In the genomic region with DNA sequence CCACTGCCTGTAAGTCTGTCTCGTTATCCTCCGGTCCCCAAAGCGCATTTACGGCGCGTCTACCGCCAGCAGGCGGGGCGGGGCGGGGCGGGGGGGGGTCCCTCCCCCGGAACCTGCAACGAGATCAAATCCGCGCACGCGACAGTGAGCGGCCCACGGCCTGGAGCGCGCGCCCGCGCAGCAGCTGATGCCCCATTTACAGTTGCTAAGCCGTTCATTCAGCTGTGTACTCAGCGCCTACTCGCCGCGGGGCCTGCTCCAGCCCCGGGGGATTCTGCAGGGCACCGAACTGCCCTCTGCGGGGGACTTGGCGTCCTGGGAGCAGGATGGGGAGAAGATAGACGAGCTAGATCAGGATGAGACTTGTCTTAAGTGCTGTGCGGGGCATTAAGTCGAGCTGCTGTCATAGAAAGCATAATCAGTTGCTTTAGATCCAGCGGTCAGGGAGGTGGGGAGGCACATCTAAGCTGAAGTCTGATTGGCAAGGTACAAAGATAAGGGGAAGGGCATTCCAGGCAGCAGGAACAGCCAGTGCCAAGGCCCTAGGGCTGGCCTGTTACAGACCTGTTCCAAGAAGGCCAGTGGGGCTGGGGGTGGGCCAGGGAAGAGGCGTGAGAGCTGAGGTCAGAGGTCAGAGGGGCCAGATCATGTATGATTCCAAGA, we compare ENCODE assay signal across 1 cellular context.
A peak's percentile ranks its signal among the peaks of the same experiment; 100 is the strongest.
TF ChIP-seq lines count a peak whose summit lies in the region.

No MANE protein-coding gene starts in this region.

TF ChIP-seq in HEK293, 187 proteins besides CTCF, POLR2A, EP300 and RAD21 (continued from another document and continues in another):
- TF ChIP-seq ZFP3 (tag by site-specific recombination; IDR thresholded peaks at IDR 0.05; ENCODE audit: low read depth) (no peak), ZNF391 (tag by site-specific recombination; IDR thresholded peaks at IDR 0.05; ENCODE audit: borderline replicate concordance, low read depth) (peak; percentile 58; the same call in 1 of the 2 replicates), ZNF629 (tag by site-specific recombination; IDR thresholded peaks at IDR 0.05) (peak; percentile 23; the same call in 1 of the 2 replicates), ZNF560 (tag by site-specific recombination; IDR thresholded peaks at IDR 0.05; ENCODE audit: borderline replicate concordance) (no peak), ZBTB17 (tag by site-specific recombination; IDR thresholded peaks at IDR 0.05) (peak; percentile 99), ZNF791 (tag by site-specific recombination; IDR thresholded peaks at IDR 0.05) (no peak), KLF10 (tag by site-specific recombination; IDR thresholded peaks at IDR 0.05) (peak; percentile 59), ZNF549 (tag by site-specific recombination; IDR thresholded peaks at IDR 0.05) (no peak), WT1 (tag by site-specific recombination; IDR thresholded peaks at IDR 0.05) (no peak; the same call in 1 of the 2 replicates), ZNF510 (tag by site-specific recombination; IDR thresholded peaks at IDR 0.05; ENCODE audit: insufficient replicate concordance) (no peak), ZNF221 (tag by site-specific recombination; IDR thresholded peaks at IDR 0.05; ENCODE audit: borderline replicate concordance) (no peak), ZNF776 (tag by site-specific recombination; IDR thresholded peaks at IDR 0.05; ENCODE audit: borderline replicate concordance) (no peak), ZNF707 (tag by site-specific recombination; IDR thresholded peaks at IDR 0.05) (no peak), ZNF2 (tag by site-specific recombination; IDR thresholded peaks at IDR 0.05) (peak; percentile 51; the same call in 1 of the 2 replicates), ZNF433 (tag by site-specific recombination; IDR thresholded peaks at IDR 0.05; ENCODE audit: low read depth) (no peak), ZNF423 (tag by site-specific recombination; IDR thresholded peaks at IDR 0.05) (peak; percentile 79; the same call in 1 of the 2 replicates), ZNF426 (tag by site-specific recombination; IDR thresholded peaks at IDR 0.05) (no peak), RBAK (tag by site-specific recombination; IDR thresholded peaks at IDR 0.05) (no peak), ZIC2 (tag by site-specific recombination; IDR thresholded peaks at IDR 0.05) (peak; percentile 82), SCRT2 (tag by site-specific recombination; IDR thresholded peaks at IDR 0.05) (no peak), ZBTB8A (tag by site-specific recombination; IDR thresholded peaks at IDR 0.05) (peak; percentile 65), ZNF239 (tag by site-specific recombination; IDR thresholded peaks at IDR 0.05) (no peak), ZNF248 (tag by site-specific recombination; IDR thresholded peaks at IDR 0.05) (no peak), ZNF350 (tag by site-specific recombination; IDR thresholded peaks at IDR 0.05) (no peak), ZNF837 (tag by site-specific recombination; IDR thresholded peaks at IDR 0.05) (no peak), IKZF3 (tag by site-specific recombination; IDR thresholded peaks at IDR 0.05) (no peak), ZNF174 (tag by site-specific recombination; IDR thresholded peaks at IDR 0.05) (no peak), ZNF10 (tag by site-specific recombination; IDR thresholded peaks at IDR 0.05) (peak; percentile 80)
- TF ChIP-seq, protein P1, sequence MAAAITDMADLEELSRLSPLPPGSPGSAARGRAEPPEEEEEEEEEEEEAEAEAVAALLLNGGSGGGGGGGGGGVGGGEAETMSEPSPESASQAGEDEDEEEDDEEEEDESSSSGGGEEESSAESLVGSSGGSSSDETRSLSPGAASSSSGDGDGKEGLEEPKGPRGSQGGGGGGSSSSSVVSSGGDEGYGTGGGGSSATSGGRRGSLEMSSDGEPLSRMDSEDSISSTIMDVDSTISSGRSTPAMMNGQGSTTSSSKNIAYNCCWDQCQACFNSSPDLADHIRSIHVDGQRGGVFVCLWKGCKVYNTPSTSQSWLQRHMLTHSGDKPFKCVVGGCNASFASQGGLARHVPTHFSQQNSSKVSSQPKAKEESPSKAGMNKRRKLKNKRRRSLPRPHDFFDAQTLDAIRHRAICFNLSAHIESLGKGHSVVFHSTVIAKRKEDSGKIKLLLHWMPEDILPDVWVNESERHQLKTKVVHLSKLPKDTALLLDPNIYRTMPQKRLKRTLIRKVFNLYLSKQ (tag by site-specific recombination; IDR thresholded peaks at IDR 0.05; ENCODE audit: borderline replicate concordance): no peak
- TF ChIP-seq, protein P2, sequence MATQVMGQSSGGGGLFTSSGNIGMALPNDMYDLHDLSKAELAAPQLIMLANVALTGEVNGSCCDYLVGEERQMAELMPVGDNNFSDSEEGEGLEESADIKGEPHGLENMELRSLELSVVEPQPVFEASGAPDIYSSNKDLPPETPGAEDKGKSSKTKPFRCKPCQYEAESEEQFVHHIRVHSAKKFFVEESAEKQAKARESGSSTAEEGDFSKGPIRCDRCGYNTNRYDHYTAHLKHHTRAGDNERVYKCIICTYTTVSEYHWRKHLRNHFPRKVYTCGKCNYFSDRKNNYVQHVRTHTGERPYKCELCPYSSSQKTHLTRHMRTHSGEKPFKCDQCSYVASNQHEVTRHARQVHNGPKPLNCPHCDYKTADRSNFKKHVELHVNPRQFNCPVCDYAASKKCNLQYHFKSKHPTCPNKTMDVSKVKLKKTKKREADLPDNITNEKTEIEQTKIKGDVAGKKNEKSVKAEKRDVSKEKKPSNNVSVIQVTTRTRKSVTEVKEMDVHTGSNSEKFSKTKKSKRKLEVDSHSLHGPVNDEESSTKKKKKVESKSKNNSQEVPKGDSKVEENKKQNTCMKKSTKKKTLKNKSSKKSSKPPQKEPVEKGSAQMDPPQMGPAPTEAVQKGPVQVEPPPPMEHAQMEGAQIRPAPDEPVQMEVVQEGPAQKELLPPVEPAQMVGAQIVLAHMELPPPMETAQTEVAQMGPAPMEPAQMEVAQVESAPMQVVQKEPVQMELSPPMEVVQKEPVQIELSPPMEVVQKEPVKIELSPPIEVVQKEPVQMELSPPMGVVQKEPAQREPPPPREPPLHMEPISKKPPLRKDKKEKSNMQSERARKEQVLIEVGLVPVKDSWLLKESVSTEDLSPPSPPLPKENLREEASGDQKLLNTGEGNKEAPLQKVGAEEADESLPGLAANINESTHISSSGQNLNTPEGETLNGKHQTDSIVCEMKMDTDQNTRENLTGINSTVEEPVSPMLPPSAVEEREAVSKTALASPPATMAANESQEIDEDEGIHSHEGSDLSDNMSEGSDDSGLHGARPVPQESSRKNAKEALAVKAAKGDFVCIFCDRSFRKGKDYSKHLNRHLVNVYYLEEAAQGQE (tag by site-specific recombination; IDR thresholded peaks at IDR 0.05): no peak
- TF ChIP-seq, protein P3, sequence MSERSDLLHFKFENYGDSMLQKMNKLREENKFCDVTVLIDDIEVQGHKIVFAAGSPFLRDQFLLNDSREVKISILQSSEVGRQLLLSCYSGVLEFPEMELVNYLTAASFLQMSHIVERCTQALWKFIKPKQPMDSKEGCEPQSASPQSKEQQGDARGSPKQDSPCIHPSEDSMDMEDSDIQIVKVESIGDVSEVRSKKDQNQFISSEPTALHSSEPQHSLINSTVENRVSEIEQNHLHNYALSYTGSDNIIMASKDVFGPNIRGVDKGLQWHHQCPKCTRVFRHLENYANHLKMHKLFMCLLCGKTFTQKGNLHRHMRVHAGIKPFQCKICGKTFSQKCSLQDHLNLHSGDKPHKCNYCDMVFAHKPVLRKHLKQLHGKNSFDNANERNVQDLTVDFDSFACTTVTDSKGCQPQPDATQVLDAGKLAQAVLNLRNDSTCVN (tag by site-specific recombination; optimal IDR thresholded peaks at IDR 0.05): peak; percentile 81
- TF ChIP-seq, protein P4, sequence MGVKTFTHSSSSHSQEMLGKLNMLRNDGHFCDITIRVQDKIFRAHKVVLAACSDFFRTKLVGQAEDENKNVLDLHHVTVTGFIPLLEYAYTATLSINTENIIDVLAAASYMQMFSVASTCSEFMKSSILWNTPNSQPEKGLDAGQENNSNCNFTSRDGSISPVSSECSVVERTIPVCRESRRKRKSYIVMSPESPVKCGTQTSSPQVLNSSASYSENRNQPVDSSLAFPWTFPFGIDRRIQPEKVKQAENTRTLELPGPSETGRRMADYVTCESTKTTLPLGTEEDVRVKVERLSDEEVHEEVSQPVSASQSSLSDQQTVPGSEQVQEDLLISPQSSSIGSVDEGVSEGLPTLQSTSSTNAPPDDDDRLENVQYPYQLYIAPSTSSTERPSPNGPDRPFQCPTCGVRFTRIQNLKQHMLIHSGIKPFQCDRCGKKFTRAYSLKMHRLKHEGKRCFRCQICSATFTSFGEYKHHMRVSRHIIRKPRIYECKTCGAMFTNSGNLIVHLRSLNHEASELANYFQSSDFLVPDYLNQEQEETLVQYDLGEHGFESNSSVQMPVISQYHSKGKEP (tag by site-specific recombination; IDR thresholded peaks at IDR 0.05): peak; percentile 34; the same call in 1 of the 2 replicates
- TF ChIP-seq, protein P5, sequence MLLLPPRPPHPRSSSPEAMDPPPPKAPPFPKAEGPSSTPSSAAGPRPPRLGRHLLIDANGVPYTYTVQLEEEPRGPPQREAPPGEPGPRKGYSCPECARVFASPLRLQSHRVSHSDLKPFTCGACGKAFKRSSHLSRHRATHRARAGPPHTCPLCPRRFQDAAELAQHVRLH (tag by site-specific recombination; IDR thresholded peaks at IDR 0.05): no peak
- TF ChIP-seq, protein P6, sequence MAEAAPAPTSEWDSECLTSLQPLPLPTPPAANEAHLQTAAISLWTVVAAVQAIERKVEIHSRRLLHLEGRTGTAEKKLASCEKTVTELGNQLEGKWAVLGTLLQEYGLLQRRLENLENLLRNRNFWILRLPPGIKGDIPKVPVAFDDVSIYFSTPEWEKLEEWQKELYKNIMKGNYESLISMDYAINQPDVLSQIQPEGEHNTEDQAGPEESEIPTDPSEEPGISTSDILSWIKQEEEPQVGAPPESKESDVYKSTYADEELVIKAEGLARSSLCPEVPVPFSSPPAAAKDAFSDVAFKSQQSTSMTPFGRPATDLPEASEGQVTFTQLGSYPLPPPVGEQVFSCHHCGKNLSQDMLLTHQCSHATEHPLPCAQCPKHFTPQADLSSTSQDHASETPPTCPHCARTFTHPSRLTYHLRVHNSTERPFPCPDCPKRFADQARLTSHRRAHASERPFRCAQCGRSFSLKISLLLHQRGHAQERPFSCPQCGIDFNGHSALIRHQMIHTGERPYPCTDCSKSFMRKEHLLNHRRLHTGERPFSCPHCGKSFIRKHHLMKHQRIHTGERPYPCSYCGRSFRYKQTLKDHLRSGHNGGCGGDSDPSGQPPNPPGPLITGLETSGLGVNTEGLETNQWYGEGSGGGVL (tag by site-specific recombination; IDR thresholded peaks at IDR 0.05): peak; percentile 26; the same call in 1 of the 2 replicates
- TF ChIP-seq, protein P7, sequence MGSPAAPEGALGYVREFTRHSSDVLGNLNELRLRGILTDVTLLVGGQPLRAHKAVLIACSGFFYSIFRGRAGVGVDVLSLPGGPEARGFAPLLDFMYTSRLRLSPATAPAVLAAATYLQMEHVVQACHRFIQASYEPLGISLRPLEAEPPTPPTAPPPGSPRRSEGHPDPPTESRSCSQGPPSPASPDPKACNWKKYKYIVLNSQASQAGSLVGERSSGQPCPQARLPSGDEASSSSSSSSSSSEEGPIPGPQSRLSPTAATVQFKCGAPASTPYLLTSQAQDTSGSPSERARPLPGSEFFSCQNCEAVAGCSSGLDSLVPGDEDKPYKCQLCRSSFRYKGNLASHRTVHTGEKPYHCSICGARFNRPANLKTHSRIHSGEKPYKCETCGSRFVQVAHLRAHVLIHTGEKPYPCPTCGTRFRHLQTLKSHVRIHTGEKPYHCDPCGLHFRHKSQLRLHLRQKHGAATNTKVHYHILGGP (tag by site-specific recombination; IDR thresholded peaks at IDR 0.05): no peak
- TF ChIP-seq, protein P8, sequence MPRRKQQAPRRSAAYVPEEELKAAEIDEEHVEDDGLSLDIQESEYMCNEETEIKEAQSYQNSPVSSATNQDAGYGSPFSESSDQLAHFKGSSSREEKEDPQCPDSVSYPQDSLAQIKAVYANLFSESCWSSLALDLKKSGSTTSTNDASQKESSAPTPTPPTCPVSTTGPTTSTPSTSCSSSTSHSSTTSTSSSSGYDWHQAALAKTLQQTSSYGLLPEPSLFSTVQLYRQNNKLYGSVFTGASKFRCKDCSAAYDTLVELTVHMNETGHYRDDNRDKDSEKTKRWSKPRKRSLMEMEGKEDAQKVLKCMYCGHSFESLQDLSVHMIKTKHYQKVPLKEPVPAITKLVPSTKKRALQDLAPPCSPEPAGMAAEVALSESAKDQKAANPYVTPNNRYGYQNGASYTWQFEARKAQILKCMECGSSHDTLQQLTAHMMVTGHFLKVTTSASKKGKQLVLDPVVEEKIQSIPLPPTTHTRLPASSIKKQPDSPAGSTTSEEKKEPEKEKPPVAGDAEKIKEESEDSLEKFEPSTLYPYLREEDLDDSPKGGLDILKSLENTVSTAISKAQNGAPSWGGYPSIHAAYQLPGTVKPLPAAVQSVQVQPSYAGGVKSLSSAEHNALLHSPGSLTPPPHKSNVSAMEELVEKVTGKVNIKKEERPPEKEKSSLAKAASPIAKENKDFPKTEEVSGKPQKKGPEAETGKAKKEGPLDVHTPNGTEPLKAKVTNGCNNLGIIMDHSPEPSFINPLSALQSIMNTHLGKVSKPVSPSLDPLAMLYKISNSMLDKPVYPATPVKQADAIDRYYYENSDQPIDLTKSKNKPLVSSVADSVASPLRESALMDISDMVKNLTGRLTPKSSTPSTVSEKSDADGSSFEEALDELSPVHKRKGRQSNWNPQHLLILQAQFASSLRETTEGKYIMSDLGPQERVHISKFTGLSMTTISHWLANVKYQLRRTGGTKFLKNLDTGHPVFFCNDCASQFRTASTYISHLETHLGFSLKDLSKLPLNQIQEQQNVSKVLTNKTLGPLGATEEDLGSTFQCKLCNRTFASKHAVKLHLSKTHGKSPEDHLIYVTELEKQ (tag by site-specific recombination; IDR thresholded peaks at IDR 0.05; ENCODE audit: borderline replicate concordance): 0 out of 2 replicates have a peak, but pooled peaks have one; percentile 32
